10 cellular contexts compared by ENCODE assay signal in the genomic region with DNA sequence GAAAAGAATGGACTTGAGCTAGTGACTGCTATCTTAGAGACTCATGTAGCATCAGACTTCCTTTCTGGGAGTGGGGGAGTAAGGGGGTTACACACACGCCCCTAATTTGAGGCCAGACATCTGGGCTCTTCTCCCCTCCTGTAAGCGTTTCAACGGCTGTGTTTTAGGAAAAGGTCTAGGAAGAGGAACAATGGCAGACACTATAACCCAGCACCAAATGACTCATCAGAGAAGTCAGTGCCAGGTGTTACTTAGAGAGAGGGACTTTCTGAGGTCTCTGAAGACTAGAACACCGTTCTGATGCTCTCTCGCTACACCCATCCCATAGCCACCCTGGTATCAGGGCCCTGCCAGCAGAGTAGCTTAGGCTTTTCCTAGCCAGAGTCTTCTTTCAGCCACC.
DNase-seq lines count a peak whose midpoint lies in the region; ATAC-seq, FAIRE-seq and TF ChIP-seq lines count a peak whose summit lies in the region.
"Had no signal": no experiment of that assay in that cellular context is flagged by ENCODE, and none has a peak within 500 bp of the region (broad histone marks: within the 10 kb centered on the region; RNA-seq: fewer than 3 reads in every experiment).

No MANE protein-coding gene starts in this region.

- H3K4me3 ChIP-seq in K562 (no peak overlapping the region), endodermal cell (ENCODE audit: low read length) (no peak overlapping the region)

- H3K27me3 Mint-ChIP-seq in endodermal cell (ENCODE audit: insufficient read depth) = no peaks in the 10 kb centered on the region

- H3K36me3 ChIP-seq in K562 (ENCODE audit: control insufficient read depth, insufficient read depth, low read length) (no peaks in the 10 kb centered on the region), endodermal cell (ENCODE audit: control insufficient read depth, insufficient read depth, low read length) (peaks cover 23% of the 10 kb centered on the region)

- FAIRE-seq in K562 (lab: Jason Lieb, UNC) = no peak

- ATAC-seq in GM21381 (IDR thresholded peaks at IDR 0.05; ENCODE audit: unreplicated experiment) (peak; percentile 99), HG03159 (IDR thresholded peaks at IDR 0.05; ENCODE audit: unreplicated experiment) (peak; percentile 96), K562 (no peak)
- ATAC-seq: CD8-positive, alpha-beta T cell had no signal

- no peaks in the 10 kb centered on the region for H4K20me1 ChIP-seq in K562 (replicated peaks; ENCODE audit: control insufficient read depth, insufficient read depth, low read length)

- no peaks in the 10 kb centered on the region for H3K9me3 Mint-ChIP-seq in endodermal cell
- H3K9me3 Mint-ChIP-seq: CD8-positive, alpha-beta T cell had no signal

- DNase-seq in GM13976 (ENCODE audit: low spot score) (peak; percentile 41), K562 (ENCODE audit: extremely low read depth in 1 of 4, low spot score in 3 of 4) (no peak), NCI-H2227 (lab: John Stamatoyannopoulos, UW; ENCODE audit: unreplicated experiment) (no peak), endodermal cell (no peak), AG08396 (ENCODE audit: low spot score) (no peak), NCI-H345 treated with DMSO at 0.1 percent for 48 hours (lab: John Stamatoyannopoulos, UW; ENCODE audit: unreplicated experiment) (no peak)
- DNase-seq: CD8-positive, alpha-beta T cell; erythroblast had no signal

- peaks cover 8% of the 10 kb centered on the region for H3K4me1 Mint-ChIP-seq in endodermal cell

- WGBS in K562 (ENCODE audit: insufficient coverage, low coverage, missing lambda C conversion rate) = 0% methylated on average over 5 of the region's 5 CpGs
- whole genome bisulfite sequencing in endodermal cell (ENCODE audit: insufficient coverage in 1 of 2, insufficient read length in 1 of 2), 2 experiments = 82 to 100% methylated on average over 3 of the region's 5 CpGs

- POLR2A ChIA-PET in K562 (lab: Yijun Ruan, JAX) = interaction anchor here (1.6 kb wide), 1 partner anchor 11 kb away, joined by 3 read pairs; no protein-coding TSS in a partner anchor

- H3K27ac Mint-ChIP-seq in endodermal cell = no peak overlapping the region
- H3K27ac Mint-ChIP-seq: CD8-positive, alpha-beta T cell had no signal

- H3K27me3 ChIP-seq in K562 (ENCODE audit: control insufficient read depth in 2 of 2, insufficient read depth in 2 of 2, low read length in 2 of 2) = peaks cover 0 to 6% of the 10 kb centered on the region in 2 experiments; a peak in 1 of 5 replicates
- H3K27me3 ChIP-seq in endodermal cell (ENCODE audit: control insufficient read depth, insufficient read depth, low read length, poor library complexity, severe bottlenecking) = no peaks in the 10 kb centered on the region

- no peak for TF ChIP-seq EP300 in K562 (IDR thresholded peaks at IDR 0.05; ENCODE audit: low read length)

- H3K4me1 ChIP-seq in K562 (replicated peaks in 1 of 2; ENCODE audit: control insufficient read depth in 2 of 2, insufficient read depth in 2 of 2, low read length in 2 of 2) (no peaks in the 10 kb centered on the region), endodermal cell (ENCODE audit: control insufficient read depth, insufficient read depth, low read length) (no peaks in the 10 kb centered on the region)

- intact Hi-C loops in K562 (cut with micrococcal nuclease) = no loop called here

- TF ChIP-seq CTCF in GM13976 (IDR thresholded peaks at IDR 0.05; ENCODE audit: borderline replicate concordance, control extremely low read depth, extremely low read depth, insufficient read depth, missing control alignments) = no peak
- no peak for TF ChIP-seq CTCF in K562 (IDR thresholded peaks at IDR 0.05 in 2 of 3, conservative IDR thresholded peaks at IDR 0.05 in 1 of 3; ENCODE audit: insufficient read depth in 2 of 3, low read depth in 1 of 3, low read length in 3 of 3)
- no peak for TF ChIP-seq CTCF in endodermal cell (conservative IDR thresholded peaks at IDR 0.05)

- no peak for TF ChIP-seq RAD21 in K562 (CRISPR knock-in tag; conservative IDR thresholded peaks at IDR 0.05 in 1 of 2, IDR thresholded peaks at IDR 0.05 in 1 of 2)

- in situ Hi-C loops in GM13976 (cut with MboI; ENCODE audit: low sequenced_read_pairs, unreplicated experiment) = no loop called here
- in situ Hi-C loops in K562 (cut with MboI) = no loop called here

- H3K9me3 ChIP-seq in K562 (replicated peaks; ENCODE audit: control insufficient read depth, insufficient read depth, low read depth, low read length) (no peaks in the 10 kb centered on the region), endodermal cell (ENCODE audit: control insufficient read depth, low read length) (no peaks in the 10 kb centered on the region)

- no peak overlapping the region for H2AFZ ChIP-seq in K562 (ENCODE audit: low read depth, low read length)

- no peak for TF ChIP-seq POLR2A in K562 (conservative IDR thresholded peaks at IDR 0.05)

- H3K9me1 ChIP-seq in K562 (ENCODE audit: control insufficient read depth, insufficient read depth, low read length) = no peaks in the 10 kb centered on the region

- no TSS peak for BruUV-seq in K562 (replicated peaks; lab: Mats Ljungman, UMichigan)

- H3K4me3 Mint-ChIP-seq in endodermal cell = no peak overlapping the region
- H3K4me3 Mint-ChIP-seq: CD8-positive, alpha-beta T cell had no signal

- CTCF ChIA-PET in K562 (lab: Yijun Ruan, JAX; ENCODE audit: low intra/inter-chr PET ratio) = no interaction called here

- no peak overlapping the region for H3K4me2 ChIP-seq in K562 (ENCODE audit: insufficient read depth, low read length)

- peaks cover 3% of the 10 kb centered on the region for H3K36me3 Mint-ChIP-seq in endodermal cell (ENCODE audit: low read depth)
- H3K36me3 Mint-ChIP-seq: CD8-positive, alpha-beta T cell had no signal

- no peaks in the 10 kb centered on the region for H3K79me2 ChIP-seq in K562 (ENCODE audit: control insufficient read depth, insufficient read depth, low read length)

- H3K9ac ChIP-seq in K562 (ENCODE audit: insufficient read depth in 1 of 2, low read depth in 2 of 2, low read length in 2 of 2) = no peak overlapping the region
- no peak overlapping the region for H3K9ac ChIP-seq in endodermal cell (ENCODE audit: extremely low read depth, low read length, poor library complexity, severe bottlenecking)

- H3K27ac ChIP-seq in K562 (ENCODE audit: extremely low read depth, low read depth, low read length) (no peak overlapping the region), endodermal cell (ENCODE audit: low read depth, low read length) (no peak overlapping the region)

TF ChIP-seq in K562, 482 proteins besides CTCF, POLR2A, EP300 and RAD21:
- TF ChIP-seq FOSL1 (tag; conservative IDR thresholded peaks at IDR 0.05) (0 out of 2 replicates have a peak, but pooled peaks have one; percentile 28), SMAD2 (IDR thresholded peaks at IDR 0.05; ENCODE audit: low read depth, low read length) (no peak)
